9 cellular contexts compared by ENCODE assay signal in the genomic region with DNA sequence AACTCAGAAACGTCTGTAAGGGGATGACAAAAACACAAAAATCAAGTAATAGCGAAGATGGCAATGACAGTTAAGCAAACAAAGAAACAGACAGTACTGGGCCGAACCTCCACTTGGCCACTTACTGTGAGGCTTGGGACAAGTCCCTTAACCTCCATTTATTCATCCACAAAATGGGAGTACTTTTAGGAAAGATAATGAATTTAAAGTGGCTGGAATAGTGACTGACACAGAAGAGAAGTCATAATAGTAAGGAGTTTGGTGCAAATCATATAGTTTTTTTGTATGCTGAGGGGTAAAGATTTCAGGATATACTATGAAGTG. TPM values are rescaled to one million over a fixed set of nuclear protein-coding genes. Genes with fewer than 3 reads are reported as not detected.
DNase-seq lines count a peak whose midpoint lies in the region; ATAC-seq and TF ChIP-seq lines count a peak whose summit lies in the region.
"Had no signal": no experiment of that assay in that cellular context is flagged by ENCODE, and none has a peak within 500 bp of the region (broad histone marks: within the 10 kb centered on the region; RNA-seq: fewer than 3 reads in every experiment).

No MANE protein-coding gene starts in this region.

- no peak for TF ChIP-seq CTCF in liver (IDR thresholded peaks at IDR 0.05; ENCODE audit: low read depth, low read length, missing input control)
- no peak for TF ChIP-seq CTCF in suprapubic skin (IDR thresholded peaks at IDR 0.05)

- H3K9ac ChIP-seq in liver (ENCODE audit: low read depth in 1 of 2, low read length in 2 of 2) = peak overlapping the region in 1 of 2 donors; percentile 14
- H3K9ac ChIP-seq: KMS-11 had no signal

- no peaks in the 10 kb centered on the region for H3K9me3 Mint-ChIP-seq in activated CD4-positive, alpha-beta T cell treated with anti-CD3 and anti-CD28 coated beads, Interleukin-2, amount 10 ng/mL, durations not matched to agents 24 days and 14 days
- H3K9me3 Mint-ChIP-seq in activated CD8-positive, alpha-beta T cell treated with anti-CD3 and anti-CD28 coated beads, Interleukin-2, amount 10 ng/mL, durations not matched to agents 7 days and 5 days (ENCODE audit: insufficient read depth) = no peaks in the 10 kb centered on the region

- TF ChIP-seq EP300 in suprapubic skin (IDR thresholded peaks at IDR 0.05) = no peak

- intact Hi-C loops in activated CD4-positive, alpha-beta T cell treated with anti-CD3 and anti-CD28 coated beads, Interleukin-2, amount 10 ng/mL, durations not matched to agents 24 days and 14 days (cut with micrococcal nuclease) = loop anchor here (5.0 kb wide), 1 partner anchor 796 kb away; no protein-coding TSS in a partner anchor

- POLR2A ChIA-PET in activated CD8-positive, alpha-beta T cell treated with anti-CD3 and anti-CD28 coated beads, Interleukin-2, amount 10 ng/mL, durations not matched to agents 7 days and 5 days (lab: Charles Lee) = no interaction called here

- H3K36me3 Mint-ChIP-seq in activated CD4-positive, alpha-beta T cell treated with anti-CD3 and anti-CD28 coated beads, Interleukin-2, amount 10 ng/mL, durations not matched to agents 24 days and 14 days (ENCODE audit: low read depth) = no peaks in the 10 kb centered on the region
- H3K36me3 Mint-ChIP-seq in activated CD8-positive, alpha-beta T cell treated with anti-CD3 and anti-CD28 coated beads, Interleukin-2, amount 10 ng/mL, durations not matched to agents 7 days and 5 days (ENCODE audit: low read depth) = no peaks in the 10 kb centered on the region

- H3K4me1 ChIP-seq in liver (ENCODE audit: control insufficient read depth in 4 of 4, insufficient read depth in 4 of 4, low read length in 3 of 4) = no peaks in the 10 kb centered on the region
- peaks cover 17% of the 10 kb centered on the region for H3K4me1 ChIP-seq in suprapubic skin

- peak overlapping the region; percentile 76 for H3K4me3 Mint-ChIP-seq in activated CD4-positive, alpha-beta T cell treated with anti-CD3 and anti-CD28 coated beads, Interleukin-2, amount 10 ng/mL, durations not matched to agents 24 days and 14 days
- no peak overlapping the region for H3K4me3 Mint-ChIP-seq in activated CD8-positive, alpha-beta T cell treated with anti-CD3 and anti-CD28 coated beads, Interleukin-2, amount 10 ng/mL, durations not matched to agents 7 days and 5 days

- H3K27ac Mint-ChIP-seq in activated CD4-positive, alpha-beta T cell treated with anti-CD3 and anti-CD28 coated beads, Interleukin-2, amount 10 ng/mL, durations not matched to agents 24 days and 14 days = peak overlapping the region; percentile 90
- peak overlapping the region; percentile 86 for H3K27ac Mint-ChIP-seq in activated CD8-positive, alpha-beta T cell treated with anti-CD3 and anti-CD28 coated beads, Interleukin-2, amount 10 ng/mL, durations not matched to agents 7 days and 5 days

- ATAC-seq in activated CD8-positive, alpha-beta T cell treated with anti-CD3 and anti-CD28 coated beads, Interleukin-2, amount 10 ng/mL, durations not matched to agents 7 days and 5 days = no peak
- ATAC-seq in GM21737 (IDR thresholded peaks at IDR 0.05; ENCODE audit: unreplicated experiment) (no peak), GM19395 (IDR thresholded peaks at IDR 0.05; ENCODE audit: unreplicated experiment) (no peak), GM18519 (IDR thresholded peaks at IDR 0.05; ENCODE audit: low FRiP score, unreplicated experiment) (no peak)

- H3K27me3 Mint-ChIP-seq in activated CD4-positive, alpha-beta T cell treated with anti-CD3 and anti-CD28 coated beads, Interleukin-2, amount 10 ng/mL, durations not matched to agents 24 days and 14 days = peaks cover 3% of the 10 kb centered on the region
- H3K27me3 Mint-ChIP-seq in activated CD8-positive, alpha-beta T cell treated with anti-CD3 and anti-CD28 coated beads, Interleukin-2, amount 10 ng/mL, durations not matched to agents 7 days and 5 days (ENCODE audit: low read depth) = peaks cover 8% of the 10 kb centered on the region

- H3K27me3 ChIP-seq in liver (ENCODE audit: control insufficient read depth in 4 of 4, insufficient read depth in 4 of 4, low read length in 3 of 4) = no peaks in the 10 kb centered on the region
- H3K27me3 ChIP-seq in suprapubic skin = no peaks in the 10 kb centered on the region

- 70% methylated on average over 3 of the region's 3 CpGs for WGBS in liver
- WGBS in suprapubic skin = 40% methylated on average over 3 of the region's 3 CpGs

- H3K9me3 ChIP-seq in liver (ENCODE audit: control insufficient read depth in 4 of 4, low read length in 3 of 4) (no peaks in the 10 kb centered on the region), suprapubic skin (no peaks in the 10 kb centered on the region)

- H3K4me1 Mint-ChIP-seq in activated CD4-positive, alpha-beta T cell treated with anti-CD3 and anti-CD28 coated beads, Interleukin-2, amount 10 ng/mL, durations not matched to agents 24 days and 14 days = peaks cover 39% of the 10 kb centered on the region
- peaks cover 42% of the 10 kb centered on the region for H3K4me1 Mint-ChIP-seq in activated CD8-positive, alpha-beta T cell treated with anti-CD3 and anti-CD28 coated beads, Interleukin-2, amount 10 ng/mL, durations not matched to agents 7 days and 5 days (ENCODE audit: low read depth)

- no peak for DNase-seq in activated CD4-positive, alpha-beta T cell treated with anti-CD3 and anti-CD28 coated beads, Interleukin-2, amount 10 ng/mL, durations not matched to agents 24 days and 14 days
- no peak for DNase-seq in activated CD4-positive, alpha-beta T cell treated with anti-CD3 and anti-CD28 coated beads, Interleukin-2, amount 50 U/mL, for 4 hours
- DNase-seq in activated CD8-positive, alpha-beta T cell treated with anti-CD3 and anti-CD28 coated beads, Interleukin-2, amount 10 ng/mL, durations not matched to agents 7 days and 5 days = no peak
- DNase-seq in suprapubic skin (ENCODE audit: low spot score in 2 of 2) = no peak

- H3K36me3 ChIP-seq in liver (ENCODE audit: control insufficient read depth in 4 of 4, insufficient read depth in 3 of 4, low read depth in 1 of 4, low read length in 3 of 4) (no peaks in the 10 kb centered on the region), suprapubic skin (no peaks in the 10 kb centered on the region)

- TF ChIP-seq POLR2A in suprapubic skin (IDR thresholded peaks at IDR 0.05) = no peak

- TF ChIP-seq RAD21 in liver (IDR thresholded peaks at IDR 0.05) = no peak

- H3K4me3 ChIP-seq in liver (ENCODE audit: low read depth in 1 of 3, low read length in 3 of 3) (no peak overlapping the region), suprapubic skin (no peak overlapping the region)

- H3K27ac ChIP-seq in liver (ENCODE audit: low read depth in 1 of 2, low read length in 2 of 2) (peak overlapping the region; percentile 36 to 37), suprapubic skin (peak overlapping the region; percentile 80)

- CTCF ChIA-PET in activated CD8-positive, alpha-beta T cell treated with anti-CD3 and anti-CD28 coated beads, Interleukin-2, amount 10 ng/mL, durations not matched to agents 7 days and 5 days (lab: Charles Lee) = interaction anchor here (0.7 to 4.3 kb wide), 4 partner anchors 96 to 683 kb away, joined by 3 to 90 read pairs (median 4); no protein-coding TSS in a partner anchor

TF ChIP-seq in liver, 16 proteins besides CTCF, POLR2A, EP300 and RAD21 (continues in another document):
- no peak for TF ChIP-seq SP1 (IDR thresholded peaks at IDR 0.05)
- no peak for TF ChIP-seq NR2F2 (IDR thresholded peaks at IDR 0.05)
- TF ChIP-seq YY1 (IDR thresholded peaks at IDR 0.05) = no peak
- no peak for TF ChIP-seq RXRA (IDR thresholded peaks at IDR 0.05)
- TF ChIP-seq TAF1 (conservative IDR thresholded peaks at IDR 0.05) = no peak
- no peak for TF ChIP-seq EGR1 (IDR thresholded peaks at IDR 0.05; ENCODE audit: low read depth in 2 of 2)
- TF ChIP-seq, protein P1, sequence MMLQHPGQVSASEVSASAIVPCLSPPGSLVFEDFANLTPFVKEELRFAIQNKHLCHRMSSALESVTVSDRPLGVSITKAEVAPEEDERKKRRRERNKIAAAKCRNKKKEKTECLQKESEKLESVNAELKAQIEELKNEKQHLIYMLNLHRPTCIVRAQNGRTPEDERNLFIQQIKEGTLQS (IDR thresholded peaks at IDR 0.05) = no peak
- TF ChIP-seq JUND (IDR thresholded peaks at IDR 0.05) = no peak

RNA-seq across cellular contexts. Expression of a gene that starts 1.4 kb away (rescaled TPM):
- 0.88 and 1.1 TPM in 2 replicates for total RNA-seq in activated CD4-positive, alpha-beta T cell treated with anti-CD3 and anti-CD28 coated beads, Interleukin-2, amount 10 ng/mL, durations not matched to agents 24 days and 14 days
- total RNA-seq in activated CD8-positive, alpha-beta T cell treated with anti-CD3 and anti-CD28 coated beads, Interleukin-2, amount 10 ng/mL, durations not matched to agents 7 days and 5 days = 1 to 10 TPM; 3.1 to 3.2 TPM
- total RNA-seq in liver = 1 to 10 TPM; 1.9 to 2.1 TPM
- polyA plus RNA-seq in liver = under 1 TPM; 0.26 to 0.66 TPM
- 1 to 10 TPM; 2.1 to 6.4 (median 2.5) TPM for total RNA-seq in suprapubic skin

RNA-seq across cellular contexts. Expression of a gene that starts 9.5 kb away (rescaled TPM):
- total RNA-seq in activated CD4-positive, alpha-beta T cell treated with anti-CD3 and anti-CD28 coated beads, Interleukin-2, amount 10 ng/mL, durations not matched to agents 24 days and 14 days = 0.23 and 0.66 TPM in 2 replicates
- under 1 TPM; 0.50 to 0.60 TPM for total RNA-seq in activated CD8-positive, alpha-beta T cell treated with anti-CD3 and anti-CD28 coated beads, Interleukin-2, amount 10 ng/mL, durations not matched to agents 7 days and 5 days
- total RNA-seq in liver (100 to 1,000 TPM in 1 of 2 donors, 10 to 100 TPM in 1; 22.1 to 108 TPM), suprapubic skin (10 to 100 TPM; 36.9 to 85.9 (median 44.5) TPM)
- polyA plus RNA-seq in liver = 10 to 100 TPM; 35.7 to 72.0 TPM

RNA-seq across cellular contexts. Expression of a gene that starts 53.5 kb away (rescaled TPM):
- 0.85 and 2.6 TPM in 2 replicates for total RNA-seq in activated CD4-positive, alpha-beta T cell treated with anti-CD3 and anti-CD28 coated beads, Interleukin-2, amount 10 ng/mL, durations not matched to agents 24 days and 14 days
- total RNA-seq in activated CD8-positive, alpha-beta T cell treated with anti-CD3 and anti-CD28 coated beads, Interleukin-2, amount 10 ng/mL, durations not matched to agents 7 days and 5 days = 1 to 10 TPM; 8.1 to 9.6 TPM
- total RNA-seq in liver (1 to 10 TPM; 9.5 to 10.0 TPM), suprapubic skin (1 to 10 TPM; 6.7 to 9.8 (median 8.9) TPM)
- 1 to 10 TPM; 2.7 to 3.3 TPM for polyA plus RNA-seq in liver

Comparison
In these comparisons a context has a peak if more than half of its experiments do, and no peak if none do; other contexts are left out.
1. RNA of a gene that starts 9.5 kb away (total RNA-seq): 22.1 to 108 TPM in liver and 36.9 to 85.9 TPM in suprapubic skin; 0.50 to 0.60 TPM in activated CD8-positive, alpha-beta T cell treated with anti-CD3 and anti-CD28 coated beads, Interleukin-2, amount 10 ng/mL, durations not matched to agents 7 days and 5 days and 0.23 to 0.66 TPM in activated CD4-positive, alpha-beta T cell treated with anti-CD3 and anti-CD28 coated beads, Interleukin-2, amount 10 ng/mL, durations not matched to agents 24 days and 14 days; every median in the first group is over 10 times any median in the second.